ENCODE assay signal across 13 cellular contexts in genomic region chr12:51245476-51246253, GRCh38. TPM values are rescaled to one million over a fixed set of nuclear protein-coding genes. Genes with fewer than 3 reads are reported as not detected.
DNase-seq lines count a peak whose midpoint lies in the region; ATAC-seq and TF ChIP-seq lines count a peak whose summit lies in the region.
"Had no signal": no experiment of that assay in that cellular context is flagged by ENCODE, and none has a peak within 500 bp of the region (broad histone marks: within the 10 kb centered on the region; RNA-seq: fewer than 3 reads in every experiment).

No MANE protein-coding gene starts in this region.

- peaks cover 4 to 48% (median 20%) of the 10 kb centered on the region in 11 experiments; a peak in 15 of 22 replicates for H4K20me1 ChIP-seq in BLaER1 treated with 17β-estradiol and CSF1 and Interleukin-3, amounts not matched to agents 10 nM and 100 nM

- no peak for TF ChIP-seq CTCF in HEK293 (tag by site-specific recombination; IDR thresholded peaks at IDR 0.05)

- no peaks in the 10 kb centered on the region for H3K9me3 ChIP-seq in BLaER1 treated with 17β-estradiol and CSF1 and Interleukin-3, amounts not matched to agents 10 nM and 100 nM (replicated peaks in 1 of 11)
- H3K9me3 ChIP-seq in HEK293 (ENCODE audit: control insufficient read depth, insufficient read depth, low read depth, low read length) = no peaks in the 10 kb centered on the region

- H3K27ac ChIP-seq in BLaER1 treated with 17β-estradiol and CSF1 and Interleukin-3, amounts not matched to agents 10 nM and 100 nM = peak overlapping the region; percentile 28 to 77 (median 67); a peak in 19 of 22 replicates
- H3K27ac ChIP-seq in HEK293 (ENCODE audit: extremely low read depth, low read depth, low read length) = no peak overlapping the region
- H3K27ac ChIP-seq: cardiac muscle cell had no signal

- DNase-seq in activated naive CD8-positive, alpha-beta T cell treated with anti-CD3 and anti-CD28 coated beads, Interleukin-2, amount 10 ng/mL, durations not matched to agents 7 days and 5 days = no peak
- no peak for DNase-seq in naive thymus-derived CD8-positive, alpha-beta T cell
- DNase-seq in cerebellar cortex (ENCODE audit: low spot score) = no peak
- DNase-seq: foreskin melanocyte, left colon, NCI-H510A treated with DMSO at 0.1 percent for 48 hours, retina had no signal

- peak overlapping the region in 8 of 10 experiments; percentile 9 to 41 (median 28); a peak in 11 of 20 replicates for H3K4me3 ChIP-seq in BLaER1 treated with 17β-estradiol and CSF1 and Interleukin-3, amounts not matched to agents 10 nM and 100 nM
- H3K4me3 ChIP-seq in HEK293 (ENCODE audit: low read depth, low read length) = no peak overlapping the region
- H3K4me3 ChIP-seq: cardiac muscle cell had no signal

- peaks cover 43% of the 10 kb centered on the region for H3K4me1 Mint-ChIP-seq in activated naive CD8-positive, alpha-beta T cell treated with anti-CD3 and anti-CD28 coated beads, Interleukin-2, amount 10 ng/mL, durations not matched to agents 7 days and 5 days
- H3K4me1 Mint-ChIP-seq in naive thymus-derived CD8-positive, alpha-beta T cell = peaks cover 43 to 76% (median 69%) of the 10 kb centered on the region in 4 donors

- H3K4me3 Mint-ChIP-seq in activated naive CD8-positive, alpha-beta T cell treated with anti-CD3 and anti-CD28 coated beads, Interleukin-2, amount 10 ng/mL, durations not matched to agents 7 days and 5 days = peak overlapping the region; percentile 65
- H3K4me3 Mint-ChIP-seq in naive thymus-derived CD8-positive, alpha-beta T cell = peak overlapping the region in 9 of 10 donors; percentile 10 to 50 (median 37)

- peaks cover 38 to 66% (median 50%) of the 10 kb centered on the region in 11 experiments for H3K36me3 ChIP-seq in BLaER1 treated with 17β-estradiol and CSF1 and Interleukin-3, amounts not matched to agents 10 nM and 100 nM
- peaks cover 24 to 46% of the 10 kb centered on the region in 2 experiments for H3K36me3 ChIP-seq in HEK293 (ENCODE audit: control insufficient read depth in 2 of 2, insufficient read depth in 1 of 2, low read length in 2 of 2)

- H3K9me3 Mint-ChIP-seq in activated naive CD8-positive, alpha-beta T cell treated with anti-CD3 and anti-CD28 coated beads, Interleukin-2, amount 10 ng/mL, durations not matched to agents 7 days and 5 days = no peaks in the 10 kb centered on the region
- H3K9me3 Mint-ChIP-seq in naive thymus-derived CD8-positive, alpha-beta T cell = no peaks in the 10 kb centered on the region

- peaks cover 32 to 91% (median 73%) of the 10 kb centered on the region in 10 experiments for H3K4me1 ChIP-seq in BLaER1 treated with 17β-estradiol and CSF1 and Interleukin-3, amounts not matched to agents 10 nM and 100 nM
- no peaks in the 10 kb centered on the region for H3K4me1 ChIP-seq in HEK293 (ENCODE audit: control insufficient read depth, insufficient read depth, low read length)

- ATAC-seq in activated naive CD8-positive, alpha-beta T cell treated with anti-CD3 and anti-CD28 coated beads, Interleukin-2, amount 10 ng/mL, durations not matched to agents 7 days and 5 days (ENCODE audit: low read depth) = no peak
- ATAC-seq in naive thymus-derived CD8-positive, alpha-beta T cell = peak; percentile 7 to 20
- ATAC-seq in GM21737 (IDR thresholded peaks at IDR 0.05; ENCODE audit: unreplicated experiment) (no peak), HG03432 (IDR thresholded peaks at IDR 0.05; ENCODE audit: unreplicated experiment) (no peak), HG03521 (IDR thresholded peaks at IDR 0.05; ENCODE audit: unreplicated experiment) (no peak)

- H3K36me3 Mint-ChIP-seq in activated naive CD8-positive, alpha-beta T cell treated with anti-CD3 and anti-CD28 coated beads, Interleukin-2, amount 10 ng/mL, durations not matched to agents 7 days and 5 days = peaks cover 19% of the 10 kb centered on the region
- peaks cover 4 to 50% (median 9%) of the 10 kb centered on the region in 3 donors for H3K36me3 Mint-ChIP-seq in naive thymus-derived CD8-positive, alpha-beta T cell

- CTCF ChIA-PET in HEK293 (lab: Yijun Ruan, JAX) = interaction anchor here (0.5 to 0.6 kb wide), 2 partner anchors 742 to 1098 kb away, joined by 3 to 4 read pairs; no protein-coding TSS in a partner anchor

- POLR2A ChIA-PET in HEK293 (lab: Yijun Ruan, JAX) = no interaction called here
- POLR2A ChIA-PET in activated naive CD8-positive, alpha-beta T cell treated with anti-CD3 and anti-CD28 coated beads, Interleukin-2, amount 10 ng/mL, durations not matched to agents 7 days and 5 days (lab: Charles Lee) = interaction anchor here (0.6 to 0.9 kb wide), 2 partner anchors 95 to 576 kb away, joined by 3 to 4 read pairs; no protein-coding TSS in a partner anchor
- POLR2A ChIA-PET in naive thymus-derived CD8-positive, alpha-beta T cell (lab: Charles Lee) = interaction anchor here (0.5 to 10.9 kb wide), 5 partner anchors 15 to 81 kb away, joined by 3 to 204 read pairs (median 4); partner anchors contain the start of genes POU6F1 and SMAGP

- no peaks in the 10 kb centered on the region for H3K27me3 ChIP-seq in BLaER1 treated with 17β-estradiol and CSF1 and Interleukin-3, amounts not matched to agents 10 nM and 100 nM
- H3K27me3 ChIP-seq: cardiac muscle cell had no signal

- H3K27me3 Mint-ChIP-seq in activated naive CD8-positive, alpha-beta T cell treated with anti-CD3 and anti-CD28 coated beads, Interleukin-2, amount 10 ng/mL, durations not matched to agents 7 days and 5 days = no peaks in the 10 kb centered on the region
- H3K27me3 Mint-ChIP-seq in naive thymus-derived CD8-positive, alpha-beta T cell = no peaks in the 10 kb centered on the region

- H3K4me2 ChIP-seq in BLaER1 treated with 17β-estradiol and CSF1 and Interleukin-3, amounts not matched to agents 10 nM and 100 nM = peak overlapping the region; percentile 76 to 96 (median 90)

- peak overlapping the region in 7 of 11 experiments; percentile 32 to 52 (median 39); a peak in 10 of 22 replicates for H3K9ac ChIP-seq in BLaER1 treated with 17β-estradiol and CSF1 and Interleukin-3, amounts not matched to agents 10 nM and 100 nM

- peak overlapping the region; percentile 84 for H3K27ac Mint-ChIP-seq in activated naive CD8-positive, alpha-beta T cell treated with anti-CD3 and anti-CD28 coated beads, Interleukin-2, amount 10 ng/mL, durations not matched to agents 7 days and 5 days
- peak overlapping the region; percentile 71 to 96 (median 92) for H3K27ac Mint-ChIP-seq in naive thymus-derived CD8-positive, alpha-beta T cell

TF ChIP-seq in HEK293, 187 proteins besides CTCF, POLR2A, EP300 and RAD21:
- TF ChIP-seq ZNF449 (tag by site-specific recombination; IDR thresholded peaks at IDR 0.05) (peak; percentile 90), ZNF274 (IDR thresholded peaks at IDR 0.05; ENCODE audit: low read length) (no peak), ZNF274 (tag by site-specific recombination; IDR thresholded peaks at IDR 0.05; ENCODE audit: borderline replicate concordance) (no peak)

RNA-seq across cellular contexts. Expression of gene DAZAP2, which starts 7.0 kb away (rescaled TPM):
- 100 to 1,000 TPM; 237 to 249 TPM for total RNA-seq in activated naive CD8-positive, alpha-beta T cell treated with anti-CD3 and anti-CD28 coated beads, Interleukin-2, amount 10 ng/mL, durations not matched to agents 7 days and 5 days
- total RNA-seq in naive thymus-derived CD8-positive, alpha-beta T cell = 100 to 1,000 TPM; 301 to 314 TPM
- polyA plus RNA-seq in naive thymus-derived CD8-positive, alpha-beta T cell = 1,000 to 10,000 TPM; 1,276 to 1,317 (median 1,313) TPM

RNA-seq across cellular contexts. Expression of gene SMAGP, which starts 24.6 kb away (rescaled TPM):
- 1 to 10 TPM; 4.1 to 5.6 TPM for total RNA-seq in activated naive CD8-positive, alpha-beta T cell treated with anti-CD3 and anti-CD28 coated beads, Interleukin-2, amount 10 ng/mL, durations not matched to agents 7 days and 5 days
- 1 to 10 TPM; 5.5 to 6.9 TPM for total RNA-seq in naive thymus-derived CD8-positive, alpha-beta T cell
- 10 to 100 TPM; 15.1 to 18.5 (median 15.6) TPM for polyA plus RNA-seq in naive thymus-derived CD8-positive, alpha-beta T cell

RNA-seq across cellular contexts. Expression of gene POU6F1, which starts 27.8 kb away (rescaled TPM):
- 10 to 100 TPM; 20.6 to 21.8 TPM for total RNA-seq in activated naive CD8-positive, alpha-beta T cell treated with anti-CD3 and anti-CD28 coated beads, Interleukin-2, amount 10 ng/mL, durations not matched to agents 7 days and 5 days
- total RNA-seq in naive thymus-derived CD8-positive, alpha-beta T cell = 10 to 100 TPM; 46.2 to 49.7 TPM
- 1 to 10 TPM in 2 of 3 donors, under 1 TPM in 1; 0.62 to 1.8 (median 1.7) TPM for polyA plus RNA-seq in naive thymus-derived CD8-positive, alpha-beta T cell

Comparison
In these comparisons a context has a peak if more than half of its experiments do, and no peak if none do; other contexts are left out.
1. ATAC-seq: peak in naive thymus-derived CD8-positive, alpha-beta T cell (2 of 2); none in activated naive CD8-positive, alpha-beta T cell treated with anti-CD3 and anti-CD28 coated beads, Interleukin-2, amount 10 ng/mL, durations not matched to agents 7 days and 5 days (single experiment), GM21737 (single experiment), HG03432 (single experiment) and HG03521 (single experiment).